In genomic region chr5:53170748-53171349, GRCh38 we compare ENCODE assay signal across 9 cellular contexts.
A peak's percentile ranks its signal among the peaks of the same experiment; 100 is the strongest.
DNase-seq lines count a peak whose midpoint lies in the region; ATAC-seq, FAIRE-seq and TF ChIP-seq lines count a peak whose summit lies in the region.
"Had no signal": no experiment of that assay in that cellular context is flagged by ENCODE, and none has a peak within 500 bp of the region (broad histone marks: within the 10 kb centered on the region; RNA-seq: fewer than 3 reads in every experiment).

No MANE protein-coding gene starts in this region.

- in situ Hi-C loops in ACHN (cut with HindIII; ENCODE audit: low pct_ligation_motif_present, low pct_unique_long_range_greater_than_20kb, low sequenced_read_pairs) = no loop called here
- in situ Hi-C loops in GM12878 (cut with MboI) = no loop called here

- H2AFZ ChIP-seq in GM12878 (ENCODE audit: control insufficient read depth, low read depth, low read length) = no peak overlapping the region

- H3K9me3 Mint-ChIP-seq in activated T-helper 2 cell treated with anti-CD3 and anti-CD28 coated beads, Interferon-gamma antibody, Interleukin-2, Interleukin-4, amounts not matched to agents 10 μg/mL and 5 μg/mL and 100 μg/mL, durations not matched to agents 14 hours and 24 hours and 36 hours = no peaks in the 10 kb centered on the region
- H3K9me3 Mint-ChIP-seq: stimulated activated naive CD8-positive, alpha-beta T cell treated with anti-CD3 and anti-CD28 coated beads, Interleukin-15, amount 100 ng/mL, for 72 hours had no signal

- H3K9ac ChIP-seq in GM12878 (ENCODE audit: control insufficient read depth, insufficient read depth, low read length) = no peak overlapping the region

- H3K4me3 Mint-ChIP-seq in activated T-helper 2 cell treated with anti-CD3 and anti-CD28 coated beads, Interferon-gamma antibody, Interleukin-2, Interleukin-4, amounts not matched to agents 10 μg/mL and 5 μg/mL and 100 μg/mL, durations not matched to agents 14 hours and 24 hours and 36 hours (ENCODE audit: low read depth) = no peak overlapping the region
- H3K4me3 Mint-ChIP-seq: stimulated activated naive CD8-positive, alpha-beta T cell treated with anti-CD3 and anti-CD28 coated beads, Interleukin-15, amount 100 ng/mL, for 72 hours had no signal

- no TSS peak for BruUV-seq in GM12878 (replicated peaks; lab: Mats Ljungman, UMichigan)

- CTCF ChIA-PET in GM12878 (lab: Yijun Ruan, JAX) = interaction anchor here (0.7 to 2.3 kb wide), 4 partner anchors 23 to 1064 kb away, joined by 3 to 12 read pairs (median 7); no protein-coding TSS in a partner anchor

- no peaks in the 10 kb centered on the region for H3K4me1 Mint-ChIP-seq in activated T-helper 2 cell treated with anti-CD3 and anti-CD28 coated beads, Interferon-gamma antibody, Interleukin-2, Interleukin-4, amounts not matched to agents 10 μg/mL and 5 μg/mL and 100 μg/mL, durations not matched to agents 14 hours and 24 hours and 36 hours (ENCODE audit: low read depth)
- H3K4me1 Mint-ChIP-seq: stimulated activated naive CD8-positive, alpha-beta T cell treated with anti-CD3 and anti-CD28 coated beads, Interleukin-15, amount 100 ng/mL, for 72 hours had no signal

- ATAC-seq in GM12878 = peak; percentile 66; the same call in 2 of the 3 replicates
- ATAC-seq in left lobe of liver = peak; percentile 78
- no peak for ATAC-seq in GM18498 (IDR thresholded peaks at IDR 0.05; ENCODE audit: unreplicated experiment)
- ATAC-seq: stimulated activated naive CD8-positive, alpha-beta T cell treated with anti-CD3 and anti-CD28 coated beads, Interleukin-15, amount 100 ng/mL, for 72 hours had no signal

- peaks cover 25% of the 10 kb centered on the region for H3K27me3 Mint-ChIP-seq in activated T-helper 2 cell treated with anti-CD3 and anti-CD28 coated beads, Interferon-gamma antibody, Interleukin-2, Interleukin-4, amounts not matched to agents 10 μg/mL and 5 μg/mL and 100 μg/mL, durations not matched to agents 14 hours and 24 hours and 36 hours (ENCODE audit: low read depth)

- H3K4me3 ChIP-seq in GM12865 (ENCODE audit: low read depth, low read length) (no peak overlapping the region), GM12878 (no peak overlapping the region)

- TF ChIP-seq POLR2A in GM12878 (IDR thresholded peaks at IDR 0.05; ENCODE audit: low read depth, low read length) = no peak

- H3K79me2 ChIP-seq in GM12878 (ENCODE audit: control insufficient read depth, insufficient read depth, low read length) = no peaks in the 10 kb centered on the region

- no peak overlapping the region for H3K4me2 ChIP-seq in GM12878 (ENCODE audit: control insufficient read depth, insufficient read depth)

- 81% methylated on average over 1 of the region's 1 CpG for WGBS in GM12878 (ENCODE audit: insufficient coverage, insufficient replicate concordance, low lambda C conversion rate, missing lambda C conversion rate)

- DNase-seq in ACHN (peak; percentile 37), GM12865 (ENCODE audit: low read depth) (peak; percentile 24), M059J (ENCODE audit: low read depth) (peak; percentile 55), GM12878 (ENCODE audit: low read depth, low spot score) (no peak), left lobe of liver (ENCODE audit: low spot score) (no peak), GF-D8 (lab: John Stamatoyannopoulos, UW) (no peak)
- DNase-seq in activated T-helper 2 cell treated with anti-CD3 and anti-CD28 coated beads, Interferon-gamma antibody, Interleukin-2, Interleukin-4, amounts not matched to agents 10 μg/mL and 5 μg/mL and 100 μg/mL, durations not matched to agents 14 hours and 24 hours and 36 hours (ENCODE audit: low spot score) = no peak

- FAIRE-seq in GM12878 (lab: Jason Lieb, UNC) = no peak

- RAD21 ChIA-PET in GM12878 (lab: Charles Lee; ENCODE audit: unreplicated experiment) = interaction anchor here (0.5 to 1.6 kb wide), 3 partner anchors 473 to 1955 kb away, joined by 3 to 9 read pairs (median 3); no protein-coding TSS in a partner anchor

- no peaks in the 10 kb centered on the region for H3K9me3 ChIP-seq in GM12878 (replicated peaks; ENCODE audit: control insufficient read depth, insufficient read depth, low read length)

- H3K36me3 ChIP-seq in GM12878 (ENCODE audit: control insufficient read depth in 2 of 2, insufficient read depth in 2 of 2, low read length in 1 of 2) = no peaks in the 10 kb centered on the region

- H3K36me3 Mint-ChIP-seq in activated T-helper 2 cell treated with anti-CD3 and anti-CD28 coated beads, Interferon-gamma antibody, Interleukin-2, Interleukin-4, amounts not matched to agents 10 μg/mL and 5 μg/mL and 100 μg/mL, durations not matched to agents 14 hours and 24 hours and 36 hours (ENCODE audit: low read depth) = no peaks in the 10 kb centered on the region

- TF ChIP-seq RAD21 in GM12878 (IDR thresholded peaks at IDR 0.05; ENCODE audit: insufficient read depth, low read depth, low read length) = peak; percentile 80

- POLR2A ChIA-PET in GM12878 (lab: Charles Lee) = no interaction called here

- intact Hi-C loops in GM12878 (cut with micrococcal nuclease; ENCODE audit: unreplicated experiment) = loop anchor here (2.0 to 5.0 kb wide), 3 partner anchors 256 to 1064 kb away; no protein-coding TSS in a partner anchor
- intact Hi-C loops in activated T-helper 2 cell treated with anti-CD3 and anti-CD28 coated beads, Interferon-gamma antibody, Interleukin-2, Interleukin-4, amounts not matched to agents 10 μg/mL and 5 μg/mL and 100 μg/mL, durations not matched to agents 14 hours and 24 hours and 36 hours (cut with micrococcal nuclease) = loop anchor here (5.0 kb wide), 1 partner anchor 1046 kb away; no protein-coding TSS in a partner anchor

- H3K4me1 ChIP-seq in GM12878 (ENCODE audit: control insufficient read depth, insufficient read depth, low read length) = no peaks in the 10 kb centered on the region

- SMC1A ChIA-PET in GM12878 (lab: Charles Lee; ENCODE audit: uncharacterized antibody, unreplicated experiment) = interaction anchor here (1.0 to 1.1 kb wide), 3 partner anchors 55 to 1058 kb away, joined by 3 to 6 read pairs (median 4); no protein-coding TSS in a partner anchor

- H4K20me1 ChIP-seq in GM12878 (ENCODE audit: control insufficient read depth, insufficient read depth) = no peaks in the 10 kb centered on the region

- H3K27me3 ChIP-seq in GM12878 (replicated peaks in 1 of 2; ENCODE audit: control insufficient read depth in 2 of 2, insufficient read depth in 2 of 2, low read length in 1 of 2) = no peaks in the 10 kb centered on the region

- TF ChIP-seq EP300 in GM12878 (IDR thresholded peaks at IDR 0.05; ENCODE audit: borderline replicate concordance in 1 of 2, control insufficient read depth in 1 of 2, low read depth in 2 of 2, low read length in 2 of 2) = no peak

- H3K27ac Mint-ChIP-seq in activated T-helper 2 cell treated with anti-CD3 and anti-CD28 coated beads, Interferon-gamma antibody, Interleukin-2, Interleukin-4, amounts not matched to agents 10 μg/mL and 5 μg/mL and 100 μg/mL, durations not matched to agents 14 hours and 24 hours and 36 hours = no peak overlapping the region
- H3K27ac Mint-ChIP-seq: stimulated activated naive CD8-positive, alpha-beta T cell treated with anti-CD3 and anti-CD28 coated beads, Interleukin-15, amount 100 ng/mL, for 72 hours had no signal

- peak; percentile 45 for TF ChIP-seq CTCF in GM12865 (IDR thresholded peaks at IDR 0.05; ENCODE audit: insufficient read depth, low read depth, low read length, missing control alignments)
- TF ChIP-seq CTCF in GM12878 (IDR thresholded peaks at IDR 0.05 in 2 of 3, conservative IDR thresholded peaks at IDR 0.05 in 1 of 3; ENCODE audit: control insufficient read depth in 2 of 3, extremely low read depth in 1 of 3, insufficient read depth in 1 of 3, low read depth in 3 of 3, low read length in 3 of 3) = peak; percentile 48 to 56 (median 56); a peak in 5 of 6 replicates

- H3K27ac ChIP-seq in GM12878 (ENCODE audit: control insufficient read depth, insufficient read depth) = no peak overlapping the region

TF ChIP-seq in GM12878, 131 proteins besides CTCF, POLR2A, EP300 and RAD21:
- TF ChIP-seq SMC3 (IDR thresholded peaks at IDR 0.05; ENCODE audit: borderline replicate concordance, low read length) = peak; percentile 51; the same call in 1 of the 2 replicates
- no peak for TF ChIP-seq ZSCAN29 (IDR thresholded peaks at IDR 0.05)
TF ChIP-seq in GM12878: peak in this region for 1.

Comparison
In these comparisons a context has a peak if more than half of its experiments do, and no peak if none do; other contexts are left out.
1. DNase-seq: peak in ACHN (single experiment), GM12865 (single experiment) and M059J (single experiment); none in GM12878 (single experiment), left lobe of liver (single experiment), GF-D8 (single experiment) and activated T-helper 2 cell treated with anti-CD3 and anti-CD28 coated beads, Interferon-gamma antibody, Interleukin-2, Interleukin-4, amounts not matched to agents 10 μg/mL and 5 μg/mL and 100 μg/mL, durations not matched to agents 14 hours and 24 hours and 36 hours (single experiment).